In genomic region chr4:65018313-65018712, GRCh38 we compare ENCODE assay signal across 27 cellular contexts.
A peak's percentile ranks its signal among the peaks of the same experiment; 100 is the strongest.
DNase-seq lines count a peak whose midpoint lies in the region; ATAC-seq and TF ChIP-seq lines count a peak whose summit lies in the region.
"Had no signal": no experiment of that assay in that cellular context is flagged by ENCODE, and none has a peak within 500 bp of the region (broad histone marks: within the 10 kb centered on the region; RNA-seq: fewer than 3 reads in every experiment).

No MANE protein-coding gene starts in this region.

- peak in 3 of 4 donors; percentile 51 to 55 (median 52) for ATAC-seq in right lobe of liver
- ATAC-seq: CD8-positive, alpha-beta T cell; PC-3; T-helper 17 cell had no signal

- H3K9me3 ChIP-seq in right lobe of liver, result no peaks in the 10 kb centered on the region
- H3K9me3 ChIP-seq in WERI-Rb-1 (ENCODE audit: severe bottlenecking), result no peaks in the 10 kb centered on the region
- H3K9me3 ChIP-seq: HAP-1, MG63 had no signal

- H3K36me3 ChIP-seq in right lobe of liver, result no peaks in the 10 kb centered on the region
- H3K36me3 ChIP-seq in WERI-Rb-1, result no peaks in the 10 kb centered on the region
- H3K36me3 ChIP-seq: HAP-1, MG63 had no signal

- in situ Hi-C loops in ACHN (cut with HindIII; ENCODE audit: low pct_ligation_motif_present, low pct_unique_long_range_greater_than_20kb, low sequenced_read_pairs), result no loop called here

- H3K4me3 ChIP-seq in right lobe of liver (no peak overlapping the region), foreskin fibroblast (ENCODE audit: low read depth in 1 of 2, low read length in 2 of 2) (no peak overlapping the region), WERI-Rb-1 (ENCODE audit: low read depth, low read length) (no peak overlapping the region)
- H3K4me3 ChIP-seq: HAP-1, MG63, SK-N-MC had no signal

- no peaks in the 10 kb centered on the region for H3K27me3 ChIP-seq in right lobe of liver
- H3K27me3 ChIP-seq in WERI-Rb-1 (ENCODE audit: insufficient read depth, low read depth, severe bottlenecking), result no peaks in the 10 kb centered on the region
- H3K27me3 ChIP-seq: MG63 had no signal

- TF ChIP-seq CTCF in right lobe of liver (IDR thresholded peaks at IDR 0.05) (no peak), foreskin fibroblast (IDR thresholded peaks at IDR 0.05; ENCODE audit: low read depth, low read length) (no peak), WERI-Rb-1 (IDR thresholded peaks at IDR 0.05; ENCODE audit: low read depth, low read length) (no peak)

- H3K27ac ChIP-seq in right lobe of liver, result no peak overlapping the region
- no peak overlapping the region for H3K27ac ChIP-seq in WERI-Rb-1
- H3K27ac ChIP-seq: 22Rv1, SK-N-MC had no signal

- TF ChIP-seq POLR2A in right lobe of liver (IDR thresholded peaks at IDR 0.05), result no peak

- intact Hi-C loops in right lobe of liver (cut with DNase I), result no loop called here

- H3K4me1 ChIP-seq in right lobe of liver, result no peaks in the 10 kb centered on the region
- H3K4me1 ChIP-seq: HAP-1 had no signal

- WGBS in right lobe of liver (ENCODE audit: insufficient coverage, low coverage, low lambda C conversion rate, missing lambda C conversion rate), result 60% methylated on average over 1 of the region's 1 CpG

- DNase-seq in DMS153 (lab: John Stamatoyannopoulos, UW) (peak; percentile 25), DMS153 treated with DMSO at 0.1 percent for 48 hours (lab: John Stamatoyannopoulos, UW; ENCODE audit: unreplicated experiment) (no peak), NCI-H1092 (lab: John Stamatoyannopoulos, UW) (peak; percentile 10), NCI-H345 treated with DMSO at 0.1 percent for 48 hours (lab: John Stamatoyannopoulos, UW; ENCODE audit: unreplicated experiment) (peak; percentile 64), right lobe of liver (no peak), ACHN (no peak), foreskin fibroblast (no peak), WERI-Rb-1 (no peak)
- DNase-seq: AML-193; C1 segment of cervical spinal cord; Calu3; CD8-positive, alpha-beta T cell; Kasumi-1; MG63; NCI-H1436; NCI-H1930; NCI-H2227 treated with DMSO at 0.1 percent for 48 hours; NCI-H524; NCI-H82; PC-3; RPMI8226; SHP77 treated with DMSO at 0.1 percent for 48 hours; SW 1271; T-helper 17 cell had no signal

Comparison
In these comparisons a context has a peak if more than half of its experiments do, and no peak if none do; other contexts are left out.
1. DNase-seq: peak in DMS153 (single experiment), NCI-H1092 (single experiment) and NCI-H345 treated with DMSO at 0.1 percent for 48 hours (single experiment); none in DMS153 treated with DMSO at 0.1 percent for 48 hours (single experiment), right lobe of liver (0 of 3), ACHN (single experiment), foreskin fibroblast (0 of 2) and WERI-Rb-1 (single experiment).